Comparison of ENCODE assay signal across 21 cellular contexts in genomic region chr20:13202553-13202952, GRCh38. TPM values are rescaled to one million over a fixed set of nuclear protein-coding genes. Genes with fewer than 3 reads are reported as not detected.
"Had no signal": no experiment of that assay in that cellular context is flagged by ENCODE, and none has a peak within 500 bp of the region (broad histone marks: within the 10 kb centered on the region; RNA-seq: fewer than 3 reads in every experiment).

No MANE protein-coding gene starts in this region.

- ATAC-seq: activated T-helper 17 cell treated with anti-CD3 and anti-CD28 coated beads, Interleukin-2, amount 50 U/mL, for 72 hours; foreskin keratinocyte; heart left ventricle; naive thymus-derived CD4-positive, alpha-beta T cell; WTC11 had no signal

- H3K27ac Mint-ChIP-seq: activated T-helper 17 cell treated with anti-CD3 and anti-CD28 coated beads, Interleukin-2, amount 50 U/mL, for 72 hours; naive thymus-derived CD4-positive, alpha-beta T cell; WTC11 had no signal

- H3K4me3 Mint-ChIP-seq: activated T-helper 17 cell treated with anti-CD3 and anti-CD28 coated beads, Interleukin-2, amount 50 U/mL, for 72 hours; WTC11 had no signal

- H3K36me3 ChIP-seq: adrenal gland, colonic mucosa, heart left ventricle, neutrophil, thyroid gland had no signal

- H3K4me3 ChIP-seq: adrenal gland, colonic mucosa, heart left ventricle, skin epidermis, thyroid gland had no signal

- H3K27ac ChIP-seq: adrenal gland, colonic mucosa, foreskin keratinocyte, heart left ventricle, neutrophil, skin epidermis, thyroid gland had no signal

- H3K9me3 ChIP-seq: adrenal gland, colonic mucosa, neutrophil, thyroid gland had no signal

- H3K9me3 Mint-ChIP-seq: activated T-helper 17 cell treated with anti-CD3 and anti-CD28 coated beads, Interleukin-2, amount 50 U/mL, for 72 hours; WTC11 had no signal

- H3K36me3 Mint-ChIP-seq: WTC11 had no signal

- H3K27me3 ChIP-seq: adrenal gland, colonic mucosa, foreskin keratinocyte, neutrophil, thyroid gland had no signal

- H3K4me1 ChIP-seq: adrenal gland, colonic mucosa, foreskin keratinocyte, heart left ventricle had no signal

- DNase-seq: activated CD4-positive, alpha-beta T cell treated with anti-CD3 and anti-CD28 coated beads for 48 hours; activated naive CD4-positive, alpha-beta T cell treated with anti-CD3 and anti-CD28 coated beads, Interleukin-2, amount 50 U/mL, for 16 hours; activated T-cell treated with anti-CD3 and anti-CD28 coated beads for 4 hours; adrenal gland; caudate nucleus; colonic mucosa; effector CD4-positive, alpha-beta T cell; foreskin keratinocyte; heart left ventricle; naive thymus-derived CD4-positive, alpha-beta T cell; retina; stimulated activated CD4-positive, alpha-beta T cell treated with anti-CD3 and anti-CD28 coated beads, Interleukin-4, amount 100 ng/mL, for 4 hours; thyroid gland had no signal

- FAIRE-seq: endothelial cell of umbilical vein, islet of Langerhans, urothelium cell line had no signal

RNA-seq across cellular contexts. Expression of gene ISM1, which starts 18.5 kb away (rescaled TPM):
- total RNA-seq: endothelial cell of umbilical vein, lung microvascular endothelial cell had no signal
- polyA plus RNA-seq: endothelial cell of umbilical vein had no signal
